In genomic region chr12:639988-640387, GRCh38 we compare ENCODE assay signal across 14 cellular contexts. TPM values are rescaled to one million over a fixed set of nuclear protein-coding genes. Genes with fewer than 3 reads are reported as not detected.
DNase-seq lines count a peak whose midpoint lies in the region; ATAC-seq, FAIRE-seq and TF ChIP-seq lines count a peak whose summit lies in the region.
"Had no signal": no experiment of that assay in that cellular context is flagged by ENCODE, and none has a peak within 500 bp of the region (broad histone marks: within the 10 kb centered on the region; RNA-seq: fewer than 3 reads in every experiment).

No MANE protein-coding gene starts in this region.

- peaks cover 2 to 83% (median 35%) of the 10 kb centered on the region in 9 donors for H3K4me1 ChIP-seq in heart right ventricle
- H3K4me1 ChIP-seq in GM12878 (ENCODE audit: control insufficient read depth, insufficient read depth, low read length), result peaks cover 34% of the 10 kb centered on the region
- H3K4me1 ChIP-seq in naive thymus-derived CD4-positive, alpha-beta T cell (ENCODE audit: control insufficient read depth in 2 of 2, insufficient read depth in 2 of 2, low read length in 2 of 2), result peaks cover 20 to 30% of the 10 kb centered on the region in 2 donors
- H3K4me1 ChIP-seq in vagina, result peaks cover 52% of the 10 kb centered on the region
- H3K4me1 ChIP-seq in transverse colon, result peaks cover 0 to 22% (median 18%) of the 10 kb centered on the region in 4 donors

- ATAC-seq in heart right ventricle, result no peak
- ATAC-seq in Right ventricle myocardium inferior, result no peak
- ATAC-seq in GM12878, result no peak
- no peak for ATAC-seq in naive thymus-derived CD4-positive, alpha-beta T cell
- no peak for ATAC-seq in HG02970 (IDR thresholded peaks at IDR 0.05; ENCODE audit: low FRiP score, unreplicated experiment)

- SMC1A ChIA-PET in GM12878 (lab: Charles Lee; ENCODE audit: uncharacterized antibody, unreplicated experiment), result interaction anchor here (0.8 to 1.5 kb wide), 8 partner anchors 9 to 111 kb away, joined by 3 to 12 read pairs (median 6); partner anchors contain the start of gene NINJ2

- 93 to 97% methylated on average over 5 of the region's 5 CpGs for WGBS in heart right ventricle, 2 donors
- 19% methylated on average over 5 of the region's 5 CpGs for WGBS in GM12878 (ENCODE audit: insufficient coverage, insufficient replicate concordance, low lambda C conversion rate, missing lambda C conversion rate)
- WGBS in transverse colon (ENCODE audit: low coverage in 1 of 2), 2 donors, result 89% methylated on average over 5 of the region's 5 CpGs; no CpG with 5 or more reads in 1 of the 2 donors

- TF ChIP-seq CTCF in heart right ventricle (IDR thresholded peaks at IDR 0.05), result no peak
- no peak for TF ChIP-seq CTCF in GM12878 (IDR thresholded peaks at IDR 0.05 in 2 of 3, conservative IDR thresholded peaks at IDR 0.05 in 1 of 3; ENCODE audit: control insufficient read depth in 2 of 3, extremely low read depth in 1 of 3, insufficient read depth in 1 of 3, low read depth in 3 of 3, low read length in 3 of 3)
- no peak for TF ChIP-seq CTCF in vagina (IDR thresholded peaks at IDR 0.05)
- no peak for TF ChIP-seq CTCF in coronary artery (IDR thresholded peaks at IDR 0.05)
- no peak for TF ChIP-seq CTCF in transverse colon (IDR thresholded peaks at IDR 0.05)

- TF ChIP-seq POLR2A in GM12878 (IDR thresholded peaks at IDR 0.05; ENCODE audit: low read depth, low read length), result no peak
- no peak for TF ChIP-seq POLR2A in vagina (IDR thresholded peaks at IDR 0.05)
- TF ChIP-seq POLR2A in transverse colon (IDR thresholded peaks at IDR 0.05), result no peak

- H3K9me3 Mint-ChIP-seq in naive thymus-derived CD4-positive, alpha-beta T cell, result peaks cover 0 to 2% (median 0%) of the 10 kb centered on the region in 11 donors

- POLR2A ChIA-PET in GM12878 (lab: Charles Lee), result interaction anchor here (1.0 to 1.3 kb wide), 2 partner anchors 36 to 110 kb away, joined by 3 to 5 read pairs; no protein-coding TSS in a partner anchor
- POLR2A ChIA-PET in naive thymus-derived CD4-positive, alpha-beta T cell (lab: Charles Lee), result interaction anchor here (1.0 to 1.7 kb wide), 2 partner anchors 20 to 89 kb away, joined by 3 to 6 read pairs; no protein-coding TSS in a partner anchor

- peak overlapping the region; percentile 26; the same call in 1 of the 2 replicates for H3K4me2 ChIP-seq in GM12878 (ENCODE audit: control insufficient read depth, insufficient read depth)
- H3K4me2 ChIP-seq: SK-N-SH had no signal

- CTCF ChIA-PET in GM12878 (lab: Yijun Ruan, JAX), result interaction anchor here (1.0 kb wide), 1 partner anchor 124 kb away, joined by 3 read pairs; no protein-coding TSS in a partner anchor
- CTCF ChIA-PET in naive thymus-derived CD4-positive, alpha-beta T cell (lab: Charles Lee), result interaction anchor here (1.4 kb wide), 1 partner anchor 111 kb away, joined by 3 read pairs; no protein-coding TSS in a partner anchor

- H3K4me1 Mint-ChIP-seq in naive thymus-derived CD4-positive, alpha-beta T cell, result peaks cover 29 to 66% (median 57%) of the 10 kb centered on the region in 7 donors

- peak overlapping the region in 5 of 10 donors; percentile 6 to 44 (median 33) for H3K4me3 Mint-ChIP-seq in naive thymus-derived CD4-positive, alpha-beta T cell

- H4K20me1 ChIP-seq in GM12878 (ENCODE audit: control insufficient read depth, insufficient read depth), result no peaks in the 10 kb centered on the region

- no peaks in the 10 kb centered on the region for H3K27me3 Mint-ChIP-seq in naive thymus-derived CD4-positive, alpha-beta T cell

- in situ Hi-C loops in GM12878 (cut with MboI), result no loop called here
- in situ Hi-C loops in transverse colon (cut with MboI; ENCODE audit: low pct_ligation_motif_present in 1 of 4, low pct_unique_long_range_greater_than_20kb in 1 of 4, low sequenced_read_pairs in 3 of 4), result no loop called here

- TF ChIP-seq RAD21 in GM12878 (IDR thresholded peaks at IDR 0.05; ENCODE audit: insufficient read depth, low read depth, low read length), result no peak

- peak overlapping the region; percentile 35 for H2AFZ ChIP-seq in GM12878 (ENCODE audit: control insufficient read depth, low read depth, low read length)

- H3K4me3 ChIP-seq in heart right ventricle (no peak overlapping the region), GM12878 (no peak overlapping the region), vagina (no peak overlapping the region), coronary artery (no peak overlapping the region), transverse colon (no peak overlapping the region)
- no peak overlapping the region for H3K4me3 ChIP-seq in naive thymus-derived CD4-positive, alpha-beta T cell (ENCODE audit: low read length)

- H3K27ac ChIP-seq in heart right ventricle (peak overlapping the region in 7 of 10 donors; percentile 40 to 100 (median 52)), GM12878 (ENCODE audit: control insufficient read depth, insufficient read depth) (peak overlapping the region; percentile 47), vagina (peak overlapping the region; percentile 98), coronary artery (peak overlapping the region in 1 of 2 donors; percentile 30), transverse colon (no peak overlapping the region)
- peak overlapping the region; percentile 60 for H3K27ac ChIP-seq in naive thymus-derived CD4-positive, alpha-beta T cell (ENCODE audit: low read depth, low read length)

- BruUV-seq in GM12878 (replicated peaks; lab: Mats Ljungman, UMichigan), result no TSS peak

- H3K27ac Mint-ChIP-seq in naive thymus-derived CD4-positive, alpha-beta T cell, result peak overlapping the region; percentile 5 to 94 (median 87)

- RAD21 ChIA-PET in GM12878 (lab: Charles Lee; ENCODE audit: unreplicated experiment), result interaction anchor here (0.8 to 1.9 kb wide), 6 partner anchors 17 to 115 kb away, joined by 3 to 16 read pairs (median 4); no protein-coding TSS in a partner anchor

- no peaks in the 10 kb centered on the region for H3K36me3 ChIP-seq in heart right ventricle
- no peaks in the 10 kb centered on the region for H3K36me3 ChIP-seq in GM12878 (ENCODE audit: control insufficient read depth in 2 of 2, insufficient read depth in 2 of 2, low read length in 1 of 2)
- no peaks in the 10 kb centered on the region for H3K36me3 ChIP-seq in naive thymus-derived CD4-positive, alpha-beta T cell (ENCODE audit: control insufficient read depth in 2 of 3, insufficient read depth in 3 of 3, low read length in 3 of 3)
- H3K36me3 ChIP-seq in vagina, result no peaks in the 10 kb centered on the region
- no peaks in the 10 kb centered on the region for H3K36me3 ChIP-seq in transverse colon

- no peak for TF ChIP-seq EP300 in GM12878 (IDR thresholded peaks at IDR 0.05; ENCODE audit: borderline replicate concordance in 1 of 2, control insufficient read depth in 1 of 2, low read depth in 2 of 2, low read length in 2 of 2)
- TF ChIP-seq EP300 in transverse colon (IDR thresholded peaks at IDR 0.05; ENCODE audit: low read depth), result no peak

- intact Hi-C loops in heart right ventricle (cut with DNase I) (loop anchor here in 8 of 10 donors (5.0 to 10.0 kb wide), 6 partner anchors 63 to 177 kb away; partner anchors contain the start of gene WNK1 (in 2 of the 8)), Right ventricle myocardium inferior (cut with DNase I) (loop anchor here (10.0 kb wide), 1 partner anchor 175 kb away; no protein-coding TSS in a partner anchor), GM12878 (cut with micrococcal nuclease; ENCODE audit: unreplicated experiment) (no loop called here), vagina (cut with DNase I) (loop anchor here (10.0 kb wide), 1 partner anchor 115 kb away; the partner anchor contains the start of gene WNK1), transverse colon (cut with DNase I; ENCODE audit: low total_unique reads) (loop anchor here (5.0 kb wide), 1 partner anchor 112 kb away; the partner anchor contains the start of gene WNK1)
- intact Hi-C loops in naive thymus-derived CD4-positive, alpha-beta T cell (cut with micrococcal nuclease), result loop anchor here in 1 of 2 donors (1.0 kb wide), 1 partner anchor 10 kb away; no protein-coding TSS in a partner anchor

- DNase-seq in heart right ventricle (no peak), Right ventricle myocardium inferior (ENCODE audit: missing footprints) (no peak), GM12878 (ENCODE audit: low read depth, low spot score) (no peak), vagina (ENCODE audit: extremely low spot score in 2 of 2) (no peak), coronary artery (ENCODE audit: low spot score) (no peak), transverse colon (no peak)
- DNase-seq in naive thymus-derived CD4-positive, alpha-beta T cell, result no peak
- DNase-seq: activated naive CD4-positive, alpha-beta T cell; GOT3; NCI-H2081; NK-92 treated with Interleukin-12 subunit alpha and Interleukin-12 subunit beta, amount 100 ng/mL, for 24 hours; SK-N-SH had no signal

- no peak for FAIRE-seq in GM12878 (lab: Jason Lieb, UNC)

- no peaks in the 10 kb centered on the region for H3K9me3 ChIP-seq in heart right ventricle
- H3K9me3 ChIP-seq in GM12878 (replicated peaks; ENCODE audit: control insufficient read depth, insufficient read depth, low read length), result no peaks in the 10 kb centered on the region
- no peaks in the 10 kb centered on the region for H3K9me3 ChIP-seq in naive thymus-derived CD4-positive, alpha-beta T cell (ENCODE audit: control insufficient read depth in 2 of 3, low read length in 3 of 3)
- no peaks in the 10 kb centered on the region for H3K9me3 ChIP-seq in vagina
- no peaks in the 10 kb centered on the region for H3K9me3 ChIP-seq in transverse colon
- H3K9me3 ChIP-seq: SK-N-SH had no signal

- no peak overlapping the region for H3K9ac ChIP-seq in GM12878 (ENCODE audit: control insufficient read depth, insufficient read depth, low read length)
- H3K9ac ChIP-seq: SK-N-SH had no signal

- H3K27me3 ChIP-seq in heart right ventricle (no peaks in the 10 kb centered on the region), GM12878 (replicated peaks in 1 of 2; ENCODE audit: control insufficient read depth in 2 of 2, insufficient read depth in 2 of 2, low read length in 1 of 2) (no peaks in the 10 kb centered on the region), vagina (no peaks in the 10 kb centered on the region), transverse colon (no peaks in the 10 kb centered on the region)
- no peaks in the 10 kb centered on the region for H3K27me3 ChIP-seq in naive thymus-derived CD4-positive, alpha-beta T cell (ENCODE audit: control insufficient read depth in 2 of 2, insufficient read depth in 2 of 2, low read length in 2 of 2)

- peaks cover 0 to 12% (median 0%) of the 10 kb centered on the region in 5 donors for H3K36me3 Mint-ChIP-seq in naive thymus-derived CD4-positive, alpha-beta T cell

- peaks cover 17% of the 10 kb centered on the region for H3K79me2 ChIP-seq in GM12878 (ENCODE audit: control insufficient read depth, insufficient read depth, low read length)

RNA-seq across cellular contexts. Expression of gene NINJ2, which starts 23.3 kb away (rescaled TPM):
- total RNA-seq in heart right ventricle (10 to 100 TPM in 3 of 10 donors, 1 to 10 TPM in 7; 1.9 to 18.7 (median 8.3) TPM), Right ventricle myocardium inferior (8.6 TPM), GM12878 (2014; rRNA removed) (15.6 and 19.1 TPM in 2 replicates), GM12878 (2014; rRNA removed; fragmentation: Illumina TruSeq; extraction: Trizol) (12.0 and 14.0 TPM in 2 replicates), GM12878 (2021) (13.5 and 14.8 TPM in 2 replicates), vagina (23.8 TPM), transverse colon (1 to 10 TPM; 1.4 to 8.0 (median 5.6) TPM)
- polyA plus RNA-seq in heart right ventricle (10 to 100 TPM in 1 of 2 donors, 1 to 10 TPM in 1; 4.6 to 25.7 TPM), GM12878 (2011; rRNA removed) (4.8 and 8.9 TPM in 2 replicates), GM12878 (2014; fragmentation: Illumina TruSeq; extraction: Trizol) (10.2 and 19.7 TPM in 2 replicates), GM12878 (2014; fragmentation: Nextera tagmentation; extraction: Ambion mirVana) (10 to 100 TPM; 36.6 to 51.6 TPM), GM12878 (2014; rRNA removed) (18.5 and 22.9 TPM in 2 replicates), GM12878 (2016; fragmentation: Nextera tagmentation; extraction: Ambion mirVana) (10 to 100 TPM; 22.9 to 24.2 TPM)
- 1.5 and 1.8 TPM in 2 replicates for total RNA-seq in GM12878 (2013; cell fraction: nucleolus; rRNA removed)
- polyA plus RNA-seq in GM12878 (2011; ENCODE audit: low read depth), result 11.9 TPM
- polyA plus RNA-seq in GM12878 (2011; cell fraction: cytosol; rRNA removed), result 18.9 and 23.4 TPM in 2 replicates
- 6.9 and 10.1 TPM in 2 replicates for polyA plus RNA-seq in GM12878 (2011; cell fraction: nucleus; rRNA removed)
- polyA plus RNA-seq in GM12878 (2012), result 11.3 and 16.1 TPM in 2 replicates
- polyA minus RNA-seq in GM12878 (2011; rRNA and poly(A)+ RNA removed), result 13.2 and 19.5 TPM in 2 replicates
- polyA minus RNA-seq in GM12878 (2011; cell fraction: cytosol; rRNA and poly(A)+ RNA removed), result 5.4 TPM in 1 of 2 replicates, not detected in the other
- 1.1 and 1.6 TPM in 2 replicates for polyA minus RNA-seq in GM12878 (2011; cell fraction: nucleus; rRNA and poly(A)+ RNA removed)
- 10 to 100 TPM in 1 of 5 experiments, 1 to 10 TPM in 3, under 1 TPM in 1; 0.84 to 11.2 (median 2.1) TPM for total RNA-seq in naive thymus-derived CD4-positive, alpha-beta T cell
- 10 to 100 TPM in 1 of 2 donors, 1 to 10 TPM in 1; 8.8 to 10.0 TPM for polyA plus RNA-seq in naive thymus-derived CD4-positive, alpha-beta T cell
- polyA plus RNA-seq: neural cell had no signal

Comparison
In these comparisons a context has a peak if more than half of its experiments do, and no peak if none do; other contexts are left out.
1. H3K27ac ChIP-seq: peak in heart right ventricle (7 of 10), GM12878 (single experiment), naive thymus-derived CD4-positive, alpha-beta T cell (single experiment) and vagina (single experiment); none in transverse colon (0 of 4).